ENCODE assay signal across 2 cellular contexts in the genomic region with DNA sequence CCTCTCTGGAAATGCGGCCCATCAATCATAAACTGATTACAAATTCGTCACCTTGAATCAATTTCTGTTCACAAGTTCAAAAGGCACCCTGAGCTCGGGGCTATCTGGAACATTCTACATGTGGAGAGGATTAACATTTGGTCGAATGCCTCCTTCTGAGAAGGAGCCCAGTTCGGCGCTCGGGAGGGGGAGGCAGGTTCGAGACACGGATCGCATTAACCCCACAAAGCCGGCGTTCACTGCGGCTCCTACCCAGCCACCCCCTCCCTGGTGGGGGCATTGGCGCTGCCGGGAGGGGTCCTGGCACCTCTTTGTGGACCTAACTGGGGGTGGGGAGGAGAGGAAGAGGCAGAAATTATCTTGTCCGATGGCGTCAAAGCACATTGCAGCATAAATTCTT.
TF ChIP-seq lines count a peak whose summit lies in the region.

No MANE protein-coding gene starts in this region.

TF ChIP-seq in SK-N-SH, 30 proteins besides CTCF, POLR2A, EP300 and RAD21:
- TF ChIP-seq YY1 (IDR thresholded peaks at IDR 0.05; ENCODE audit: low read depth) (no peak), RXRA (IDR thresholded peaks at IDR 0.05; ENCODE audit: borderline replicate concordance, low read depth) (no peak), FOXM1 (IDR thresholded peaks at IDR 0.05; ENCODE audit: low read depth) (no peak), FOXJ3 (CRISPR knock-in tag; IDR thresholded peaks at IDR 0.05) (no peak), NRF1 (IDR thresholded peaks at IDR 0.05; ENCODE audit: low read depth, low read length) (no peak)
- TF ChIP-seq, protein P1, sequence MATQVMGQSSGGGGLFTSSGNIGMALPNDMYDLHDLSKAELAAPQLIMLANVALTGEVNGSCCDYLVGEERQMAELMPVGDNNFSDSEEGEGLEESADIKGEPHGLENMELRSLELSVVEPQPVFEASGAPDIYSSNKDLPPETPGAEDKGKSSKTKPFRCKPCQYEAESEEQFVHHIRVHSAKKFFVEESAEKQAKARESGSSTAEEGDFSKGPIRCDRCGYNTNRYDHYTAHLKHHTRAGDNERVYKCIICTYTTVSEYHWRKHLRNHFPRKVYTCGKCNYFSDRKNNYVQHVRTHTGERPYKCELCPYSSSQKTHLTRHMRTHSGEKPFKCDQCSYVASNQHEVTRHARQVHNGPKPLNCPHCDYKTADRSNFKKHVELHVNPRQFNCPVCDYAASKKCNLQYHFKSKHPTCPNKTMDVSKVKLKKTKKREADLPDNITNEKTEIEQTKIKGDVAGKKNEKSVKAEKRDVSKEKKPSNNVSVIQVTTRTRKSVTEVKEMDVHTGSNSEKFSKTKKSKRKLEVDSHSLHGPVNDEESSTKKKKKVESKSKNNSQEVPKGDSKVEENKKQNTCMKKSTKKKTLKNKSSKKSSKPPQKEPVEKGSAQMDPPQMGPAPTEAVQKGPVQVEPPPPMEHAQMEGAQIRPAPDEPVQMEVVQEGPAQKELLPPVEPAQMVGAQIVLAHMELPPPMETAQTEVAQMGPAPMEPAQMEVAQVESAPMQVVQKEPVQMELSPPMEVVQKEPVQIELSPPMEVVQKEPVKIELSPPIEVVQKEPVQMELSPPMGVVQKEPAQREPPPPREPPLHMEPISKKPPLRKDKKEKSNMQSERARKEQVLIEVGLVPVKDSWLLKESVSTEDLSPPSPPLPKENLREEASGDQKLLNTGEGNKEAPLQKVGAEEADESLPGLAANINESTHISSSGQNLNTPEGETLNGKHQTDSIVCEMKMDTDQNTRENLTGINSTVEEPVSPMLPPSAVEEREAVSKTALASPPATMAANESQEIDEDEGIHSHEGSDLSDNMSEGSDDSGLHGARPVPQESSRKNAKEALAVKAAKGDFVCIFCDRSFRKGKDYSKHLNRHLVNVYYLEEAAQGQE (IDR thresholded peaks at IDR 0.05; ENCODE audit: low read depth, low read length) = no peak
- TF ChIP-seq, protein P2, sequence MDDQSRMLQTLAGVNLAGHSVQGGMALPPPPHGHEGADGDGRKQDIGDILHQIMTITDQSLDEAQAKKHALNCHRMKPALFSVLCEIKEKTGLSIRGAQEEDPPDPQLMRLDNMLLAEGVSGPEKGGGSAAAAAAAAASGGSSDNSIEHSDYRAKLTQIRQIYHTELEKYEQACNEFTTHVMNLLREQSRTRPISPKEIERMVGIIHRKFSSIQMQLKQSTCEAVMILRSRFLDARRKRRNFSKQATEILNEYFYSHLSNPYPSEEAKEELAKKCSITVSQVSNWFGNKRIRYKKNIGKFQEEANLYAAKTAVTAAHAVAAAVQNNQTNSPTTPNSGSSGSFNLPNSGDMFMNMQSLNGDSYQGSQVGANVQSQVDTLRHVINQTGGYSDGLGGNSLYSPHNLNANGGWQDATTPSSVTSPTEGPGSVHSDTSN (IDR thresholded peaks at IDR 0.05) = no peak
- TF ChIP-seq, protein P3, sequence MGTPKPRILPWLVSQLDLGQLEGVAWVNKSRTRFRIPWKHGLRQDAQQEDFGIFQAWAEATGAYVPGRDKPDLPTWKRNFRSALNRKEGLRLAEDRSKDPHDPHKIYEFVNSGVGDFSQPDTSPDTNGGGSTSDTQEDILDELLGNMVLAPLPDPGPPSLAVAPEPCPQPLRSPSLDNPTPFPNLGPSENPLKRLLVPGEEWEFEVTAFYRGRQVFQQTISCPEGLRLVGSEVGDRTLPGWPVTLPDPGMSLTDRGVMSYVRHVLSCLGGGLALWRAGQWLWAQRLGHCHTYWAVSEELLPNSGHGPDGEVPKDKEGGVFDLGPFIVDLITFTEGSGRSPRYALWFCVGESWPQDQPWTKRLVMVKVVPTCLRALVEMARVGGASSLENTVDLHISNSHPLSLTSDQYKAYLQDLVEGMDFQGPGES (IDR thresholded peaks at IDR 0.05; ENCODE audit: low read depth, low read length) = no peak
- TF ChIP-seq, protein P4, sequence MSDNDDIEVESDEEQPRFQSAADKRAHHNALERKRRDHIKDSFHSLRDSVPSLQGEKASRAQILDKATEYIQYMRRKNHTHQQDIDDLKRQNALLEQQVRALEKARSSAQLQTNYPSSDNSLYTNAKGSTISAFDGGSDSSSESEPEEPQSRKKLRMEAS (IDR thresholded peaks at IDR 0.05; ENCODE audit: low read depth) = no peak
- TF ChIP-seq, protein P5, sequence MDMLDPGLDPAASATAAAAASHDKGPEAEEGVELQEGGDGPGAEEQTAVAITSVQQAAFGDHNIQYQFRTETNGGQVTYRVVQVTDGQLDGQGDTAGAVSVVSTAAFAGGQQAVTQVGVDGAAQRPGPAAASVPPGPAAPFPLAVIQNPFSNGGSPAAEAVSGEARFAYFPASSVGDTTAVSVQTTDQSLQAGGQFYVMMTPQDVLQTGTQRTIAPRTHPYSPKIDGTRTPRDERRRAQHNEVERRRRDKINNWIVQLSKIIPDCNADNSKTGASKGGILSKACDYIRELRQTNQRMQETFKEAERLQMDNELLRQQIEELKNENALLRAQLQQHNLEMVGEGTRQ (IDR thresholded peaks at IDR 0.05; ENCODE audit: borderline replicate concordance, low read depth, low read length) = no peak
- TF ChIP-seq, protein P6, sequence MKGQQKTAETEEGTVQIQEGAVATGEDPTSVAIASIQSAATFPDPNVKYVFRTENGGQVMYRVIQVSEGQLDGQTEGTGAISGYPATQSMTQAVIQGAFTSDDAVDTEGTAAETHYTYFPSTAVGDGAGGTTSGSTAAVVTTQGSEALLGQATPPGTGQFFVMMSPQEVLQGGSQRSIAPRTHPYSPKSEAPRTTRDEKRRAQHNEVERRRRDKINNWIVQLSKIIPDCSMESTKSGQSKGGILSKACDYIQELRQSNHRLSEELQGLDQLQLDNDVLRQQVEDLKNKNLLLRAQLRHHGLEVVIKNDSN (IDR thresholded peaks at IDR 0.05; ENCODE audit: borderline replicate concordance, low read depth) = no peak

TF ChIP-seq in SK-N-SH treated with all-trans-retinoic acid at 6 μM for 48 hours, 23 proteins besides CTCF, POLR2A, EP300 and RAD21:
- TF ChIP-seq RARB (CRISPR knock-in tag; IDR thresholded peaks at IDR 0.05) (no peak), PPARA (CRISPR knock-in tag; IDR thresholded peaks at IDR 0.05; ENCODE audit: borderline replicate concordance) (no peak), OSR1 (CRISPR knock-in tag; IDR thresholded peaks at IDR 0.05) (no peak), ZNF565 (CRISPR knock-in tag; conservative IDR thresholded peaks at IDR 0.05; ENCODE audit: low read depth) (no peak), ARNTL (CRISPR knock-in tag; IDR thresholded peaks at IDR 0.05; ENCODE audit: borderline replicate concordance, low read depth) (no peak), GLIS3 (CRISPR knock-in tag; IDR thresholded peaks at IDR 0.05) (no peak), SNAI2 (CRISPR knock-in tag; IDR thresholded peaks at IDR 0.05) (no peak)
- TF ChIP-seq, protein P7, sequence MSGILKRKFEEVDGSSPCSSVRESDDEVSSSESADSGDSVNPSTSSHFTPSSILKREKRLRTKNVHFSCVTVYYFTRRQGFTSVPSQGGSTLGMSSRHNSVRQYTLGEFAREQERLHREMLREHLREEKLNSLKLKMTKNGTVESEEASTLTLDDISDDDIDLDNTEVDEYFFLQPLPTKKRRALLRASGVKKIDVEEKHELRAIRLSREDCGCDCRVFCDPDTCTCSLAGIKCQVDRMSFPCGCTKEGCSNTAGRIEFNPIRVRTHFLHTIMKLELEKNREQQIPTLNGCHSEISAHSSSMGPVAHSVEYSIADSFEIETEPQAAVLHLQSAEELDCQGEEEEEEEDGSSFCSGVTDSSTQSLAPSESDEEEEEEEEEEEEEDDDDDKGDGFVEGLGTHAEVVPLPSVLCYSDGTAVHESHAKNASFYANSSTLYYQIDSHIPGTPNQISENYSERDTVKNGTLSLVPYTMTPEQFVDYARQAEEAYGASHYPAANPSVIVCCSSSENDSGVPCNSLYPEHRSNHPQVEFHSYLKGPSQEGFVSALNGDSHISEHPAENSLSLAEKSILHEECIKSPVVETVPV (CRISPR knock-in tag; IDR thresholded peaks at IDR 0.05) = no peak
- TF ChIP-seq, protein P8, sequence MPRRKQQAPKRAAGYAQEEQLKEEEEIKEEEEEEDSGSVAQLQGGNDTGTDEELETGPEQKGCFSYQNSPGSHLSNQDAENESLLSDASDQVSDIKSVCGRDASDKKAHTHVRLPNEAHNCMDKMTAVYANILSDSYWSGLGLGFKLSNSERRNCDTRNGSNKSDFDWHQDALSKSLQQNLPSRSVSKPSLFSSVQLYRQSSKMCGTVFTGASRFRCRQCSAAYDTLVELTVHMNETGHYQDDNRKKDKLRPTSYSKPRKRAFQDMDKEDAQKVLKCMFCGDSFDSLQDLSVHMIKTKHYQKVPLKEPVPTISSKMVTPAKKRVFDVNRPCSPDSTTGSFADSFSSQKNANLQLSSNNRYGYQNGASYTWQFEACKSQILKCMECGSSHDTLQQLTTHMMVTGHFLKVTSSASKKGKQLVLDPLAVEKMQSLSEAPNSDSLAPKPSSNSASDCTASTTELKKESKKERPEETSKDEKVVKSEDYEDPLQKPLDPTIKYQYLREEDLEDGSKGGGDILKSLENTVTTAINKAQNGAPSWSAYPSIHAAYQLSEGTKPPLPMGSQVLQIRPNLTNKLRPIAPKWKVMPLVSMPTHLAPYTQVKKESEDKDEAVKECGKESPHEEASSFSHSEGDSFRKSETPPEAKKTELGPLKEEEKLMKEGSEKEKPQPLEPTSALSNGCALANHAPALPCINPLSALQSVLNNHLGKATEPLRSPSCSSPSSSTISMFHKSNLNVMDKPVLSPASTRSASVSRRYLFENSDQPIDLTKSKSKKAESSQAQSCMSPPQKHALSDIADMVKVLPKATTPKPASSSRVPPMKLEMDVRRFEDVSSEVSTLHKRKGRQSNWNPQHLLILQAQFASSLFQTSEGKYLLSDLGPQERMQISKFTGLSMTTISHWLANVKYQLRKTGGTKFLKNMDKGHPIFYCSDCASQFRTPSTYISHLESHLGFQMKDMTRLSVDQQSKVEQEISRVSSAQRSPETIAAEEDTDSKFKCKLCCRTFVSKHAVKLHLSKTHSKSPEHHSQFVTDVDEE (CRISPR knock-in tag; IDR thresholded peaks at IDR 0.05) = no peak
- TF ChIP-seq, protein P9, sequence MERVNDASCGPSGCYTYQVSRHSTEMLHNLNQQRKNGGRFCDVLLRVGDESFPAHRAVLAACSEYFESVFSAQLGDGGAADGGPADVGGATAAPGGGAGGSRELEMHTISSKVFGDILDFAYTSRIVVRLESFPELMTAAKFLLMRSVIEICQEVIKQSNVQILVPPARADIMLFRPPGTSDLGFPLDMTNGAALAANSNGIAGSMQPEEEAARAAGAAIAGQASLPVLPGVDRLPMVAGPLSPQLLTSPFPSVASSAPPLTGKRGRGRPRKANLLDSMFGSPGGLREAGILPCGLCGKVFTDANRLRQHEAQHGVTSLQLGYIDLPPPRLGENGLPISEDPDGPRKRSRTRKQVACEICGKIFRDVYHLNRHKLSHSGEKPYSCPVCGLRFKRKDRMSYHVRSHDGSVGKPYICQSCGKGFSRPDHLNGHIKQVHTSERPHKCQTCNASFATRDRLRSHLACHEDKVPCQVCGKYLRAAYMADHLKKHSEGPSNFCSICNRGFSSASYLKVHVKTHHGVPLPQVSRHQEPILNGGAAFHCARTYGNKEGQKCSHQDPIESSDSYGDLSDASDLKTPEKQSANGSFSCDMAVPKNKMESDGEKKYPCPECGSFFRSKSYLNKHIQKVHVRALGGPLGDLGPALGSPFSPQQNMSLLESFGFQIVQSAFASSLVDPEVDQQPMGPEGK (CRISPR knock-in tag; IDR thresholded peaks at IDR 0.05; ENCODE audit: borderline replicate concordance) = no peak
- TF ChIP-seq, protein P10, sequence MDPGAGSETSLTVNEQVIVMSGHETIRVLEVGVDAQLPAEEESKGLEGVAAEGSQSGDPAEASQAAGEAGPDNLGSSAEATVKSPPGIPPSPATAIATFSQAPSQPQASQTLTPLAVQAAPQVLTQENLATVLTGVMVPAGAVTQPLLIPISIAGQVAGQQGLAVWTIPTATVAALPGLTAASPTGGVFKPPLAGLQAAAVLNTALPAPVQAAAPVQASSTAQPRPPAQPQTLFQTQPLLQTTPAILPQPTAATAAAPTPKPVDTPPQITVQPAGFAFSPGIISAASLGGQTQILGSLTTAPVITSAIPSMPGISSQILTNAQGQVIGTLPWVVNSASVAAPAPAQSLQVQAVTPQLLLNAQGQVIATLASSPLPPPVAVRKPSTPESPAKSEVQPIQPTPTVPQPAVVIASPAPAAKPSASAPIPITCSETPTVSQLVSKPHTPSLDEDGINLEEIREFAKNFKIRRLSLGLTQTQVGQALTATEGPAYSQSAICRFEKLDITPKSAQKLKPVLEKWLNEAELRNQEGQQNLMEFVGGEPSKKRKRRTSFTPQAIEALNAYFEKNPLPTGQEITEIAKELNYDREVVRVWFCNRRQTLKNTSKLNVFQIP (CRISPR knock-in tag; IDR thresholded peaks at IDR 0.05; ENCODE audit: borderline replicate concordance, low read depth) = no peak
